Comparison of ENCODE assay signal across 10 cellular contexts in genomic region chr18:25229080-25229479, GRCh38.
A peak's percentile ranks its signal among the peaks of the same experiment; 100 is the strongest.
DNase-seq lines count a peak whose midpoint lies in the region; ATAC-seq and TF ChIP-seq lines count a peak whose summit lies in the region.
"Had no signal": no experiment of that assay in that cellular context is flagged by ENCODE, and none has a peak within 500 bp of the region (broad histone marks: within the 10 kb centered on the region; RNA-seq: fewer than 3 reads in every experiment).

No MANE protein-coding gene starts in this region.

- TF ChIP-seq CTCF in AG09309 (IDR thresholded peaks at IDR 0.05; ENCODE audit: control insufficient read depth, insufficient read depth, low read depth, low read length, missing control alignments) (no peak), HFFc6 (IDR thresholded peaks at IDR 0.05) (no peak)

- no peak for ATAC-seq in aorta (ENCODE audit: low FRiP score)
- ATAC-seq: lower lobe of right lung had no signal

- H3K9me3 Mint-ChIP-seq in HFFc6 = no peaks in the 10 kb centered on the region; the same call in 1 of the 2 replicates
- H3K9me3 Mint-ChIP-seq in immature natural killer cell = no peaks in the 10 kb centered on the region

- no peak overlapping the region for H3K27ac ChIP-seq in aorta (ENCODE audit: low read depth in 1 of 2, low read length in 2 of 2)
- H3K27ac ChIP-seq: lower lobe of right lung, SJCRH30 had no signal

- H3K27me3 Mint-ChIP-seq in HFFc6 (ENCODE audit: insufficient read depth) (no peaks in the 10 kb centered on the region; the same call in 1 of the 2 replicates), immature natural killer cell (ENCODE audit: low read depth in 3 of 3) (peaks cover 0 to 2% (median under 1%) of the 10 kb centered on the region in 3 donors)

- no peak overlapping the region for H3K27ac Mint-ChIP-seq in HFFc6
- H3K27ac Mint-ChIP-seq in immature natural killer cell = no peak overlapping the region

- no peaks in the 10 kb centered on the region for H3K36me3 ChIP-seq in aorta (ENCODE audit: control insufficient read depth in 1 of 2, insufficient read depth in 2 of 2, low read length in 1 of 2)

- peaks cover 3 to 4% of the 10 kb centered on the region in 2 donors for H3K4me1 ChIP-seq in aorta (ENCODE audit: control insufficient read depth in 1 of 2, insufficient read depth in 2 of 2, low read length in 2 of 2)

- intact Hi-C loops in aorta (cut with DNase I) = no loop called here

- H3K4me3 ChIP-seq in AG09309 (ENCODE audit: control insufficient read depth, low read depth, low read length) = no peak overlapping the region
- H3K4me3 ChIP-seq in aorta (ENCODE audit: low read length in 2 of 2) = no peak overlapping the region
- H3K4me3 ChIP-seq: lower lobe of right lung, SJCRH30 had no signal

- peak; percentile 49 for DNase-seq in AG09309 (ENCODE audit: low read depth)
- peak; percentile 20 for DNase-seq in HFFc6
- DNase-seq in UCSD-AML1 (lab: John Stamatoyannopoulos, UW; ENCODE audit: unreplicated experiment) = peak; percentile 41
- peak; percentile 98 for DNase-seq in glomerular endothelial cell (ENCODE audit: extremely low read depth, low read depth, low spot score)
- DNase-seq in immature natural killer cell = no peak
- DNase-seq in aorta = no peak
- DNase-seq in NCI-H774 (lab: John Stamatoyannopoulos, UW) = no peak
- no peak for DNase-seq in activated CD4-positive, alpha-beta T cell treated with anti-CD3 and anti-CD28 coated beads, Interleukin-2, amount 50 U/mL, for 48 hours
- DNase-seq: lower lobe of right lung had no signal

- 73 to 74% methylated on average over 3 of the region's 3 CpGs for WGBS in aorta, 2 donors

- H3K9me3 ChIP-seq in aorta (ENCODE audit: control insufficient read depth, low read length) = no peaks in the 10 kb centered on the region
- H3K9me3 ChIP-seq: lower lobe of right lung, SJCRH30 had no signal

- no peaks in the 10 kb centered on the region for H3K36me3 Mint-ChIP-seq in HFFc6 (ENCODE audit: low read depth)
- no peaks in the 10 kb centered on the region for H3K36me3 Mint-ChIP-seq in immature natural killer cell

- H3K4me3 Mint-ChIP-seq in HFFc6 = no peak overlapping the region
- no peak overlapping the region for H3K4me3 Mint-ChIP-seq in immature natural killer cell

- H3K4me1 Mint-ChIP-seq in HFFc6 (ENCODE audit: low read depth) = peaks cover 35% of the 10 kb centered on the region
- H3K4me1 Mint-ChIP-seq in immature natural killer cell = peaks cover 0 to 4% of the 10 kb centered on the region in 2 donors

- H3K27me3 ChIP-seq in aorta (ENCODE audit: control insufficient read depth in 1 of 2, insufficient read depth in 2 of 2, low read length in 1 of 2) = no peaks in the 10 kb centered on the region
- H3K27me3 ChIP-seq: SJCRH30 had no signal

Comparison
In these comparisons a context has a peak if more than half of its experiments do, and no peak if none do; other contexts are left out.
1. DNase-seq: peak in AG09309 (single experiment), HFFc6 (single experiment), UCSD-AML1 (single experiment) and glomerular endothelial cell (single experiment); none in immature natural killer cell (0 of 3), aorta (0 of 2), NCI-H774 (single experiment) and activated CD4-positive, alpha-beta T cell treated with anti-CD3 and anti-CD28 coated beads, Interleukin-2, amount 50 U/mL, for 48 hours (0 of 2).